In genomic region chr3:70352215-70352614, GRCh38 we compare ENCODE assay signal across 21 cellular contexts. TPM values are rescaled to one million over a fixed set of nuclear protein-coding genes. Genes with fewer than 3 reads are reported as not detected.
DNase-seq lines count a peak whose midpoint lies in the region; ATAC-seq, FAIRE-seq and TF ChIP-seq lines count a peak whose summit lies in the region.
"Had no signal": no experiment of that assay in that cellular context is flagged by ENCODE, and none has a peak within 500 bp of the region (broad histone marks: within the 10 kb centered on the region; RNA-seq: fewer than 3 reads in every experiment).

No MANE protein-coding gene starts in this region.

- no peak for DNase-seq in HepG2 (ENCODE audit: low spot score)
- no peak for DNase-seq in right lobe of liver
- DNase-seq in endodermal cell: no peak
- no peak for DNase-seq in transverse colon
- DNase-seq in A673 (ENCODE audit: low spot score): no peak
- DNase-seq in stimulated activated CD4-positive, alpha-beta T cell treated with anti-CD3 and anti-CD28 coated beads, Interleukin-15, amount 100 ng/mL, for 24 hours: no peak
- DNase-seq: CD4-positive, alpha-beta memory T cell; DMS 273 treated with DMSO at 0.1 percent for 48 hours; DMS79; GDM1 had no signal

- H3K4me1 Mint-ChIP-seq in endodermal cell: no peaks in the 10 kb centered on the region
- H3K4me1 Mint-ChIP-seq: CD14-positive monocyte; CD4-positive, alpha-beta memory T cell had no signal

- H2AFZ ChIP-seq in HepG2 (ENCODE audit: low read length): no peak overlapping the region

- H3K4me1 ChIP-seq in HepG2 (ENCODE audit: insufficient read depth, low read length) (no peaks in the 10 kb centered on the region), right lobe of liver (no peaks in the 10 kb centered on the region), HEK293 (ENCODE audit: control insufficient read depth, insufficient read depth, low read length) (no peaks in the 10 kb centered on the region), endodermal cell (ENCODE audit: control insufficient read depth, insufficient read depth, low read length) (no peaks in the 10 kb centered on the region), transverse colon (no peaks in the 10 kb centered on the region), A673 (ENCODE audit: insufficient read depth, low read length, poor library complexity, severe bottlenecking) (no peaks in the 10 kb centered on the region)
- H3K4me1 ChIP-seq: BLaER1, HAP-1 had no signal

- POLR2A ChIA-PET in HepG2 (lab: Yijun Ruan, JAX) (no interaction called here), HEK293 (lab: Yijun Ruan, JAX) (no interaction called here), A673 (lab: Charles Lee; ENCODE audit: low non-redundant PET) (no interaction called here)

- H3K36me3 ChIP-seq in HepG2 (replicated peaks in 1 of 2; ENCODE audit: control insufficient read depth in 1 of 2, insufficient read depth in 2 of 2, low read length in 2 of 2) (no peaks in the 10 kb centered on the region), right lobe of liver (no peaks in the 10 kb centered on the region), HEK293 (ENCODE audit: control insufficient read depth in 2 of 2, insufficient read depth in 1 of 2, low read length in 2 of 2) (no peaks in the 10 kb centered on the region), endodermal cell (ENCODE audit: control insufficient read depth, insufficient read depth, low read length) (no peaks in the 10 kb centered on the region), transverse colon (no peaks in the 10 kb centered on the region), A673 (ENCODE audit: insufficient read depth, low read length, poor library complexity, severe bottlenecking) (no peaks in the 10 kb centered on the region)
- H3K36me3 ChIP-seq: BLaER1, HAP-1 had no signal

- no peak for TF ChIP-seq CTCF in HepG2 (CRISPR knock-in tag; IDR thresholded peaks at IDR 0.05)
- TF ChIP-seq CTCF in right lobe of liver (IDR thresholded peaks at IDR 0.05): no peak
- TF ChIP-seq CTCF in HEK293 (tag by site-specific recombination; IDR thresholded peaks at IDR 0.05): no peak
- no peak for TF ChIP-seq CTCF in endodermal cell (conservative IDR thresholded peaks at IDR 0.05)
- TF ChIP-seq CTCF in transverse colon (IDR thresholded peaks at IDR 0.05): no peak
- TF ChIP-seq CTCF in A673 (conservative IDR thresholded peaks at IDR 0.05; ENCODE audit: low read depth, low read length): no peak

- no peaks in the 10 kb centered on the region for H3K79me2 ChIP-seq in HepG2 (ENCODE audit: insufficient read depth, low read length)

- ATAC-seq in HepG2 (no peak), right lobe of liver (no peak)

- H3K9me3 Mint-ChIP-seq in endodermal cell: peaks cover 12% of the 10 kb centered on the region

- no peak overlapping the region for H3K4me2 ChIP-seq in HepG2 (ENCODE audit: low read depth, low read length)
- H3K4me2 ChIP-seq: BLaER1 had no signal

- FAIRE-seq in HepG2 (lab: Jason Lieb, UNC): no peak
- FAIRE-seq: GM12892, GM18507 had no signal

- no peaks in the 10 kb centered on the region for H3K27me3 Mint-ChIP-seq in endodermal cell (ENCODE audit: insufficient read depth)

- CTCF ChIA-PET in HepG2 (lab: Yijun Ruan, JAX; ENCODE audit: low intra/inter-chr PET ratio, low total read pairs): no interaction called here
- CTCF ChIA-PET in HEK293 (lab: Yijun Ruan, JAX): no interaction called here
- CTCF ChIA-PET in A673 (lab: Charles Lee): no interaction called here

- TF ChIP-seq RAD21 in HepG2 (CRISPR knock-in tag; IDR thresholded peaks at IDR 0.05): no peak

- intact Hi-C loops in HepG2 (cut with micrococcal nuclease; ENCODE audit: unreplicated experiment): no loop called here
- intact Hi-C loops in right lobe of liver (cut with DNase I): loop anchor here in 1 of 2 donors (10.0 kb wide), 1 partner anchor 227 kb away; no protein-coding TSS in a partner anchor
- intact Hi-C loops in transverse colon (cut with DNase I; ENCODE audit: low total_unique reads): no loop called here
- intact Hi-C loops in A673 (cut with micrococcal nuclease; ENCODE audit: unreplicated experiment): loop anchor here (10.0 kb wide), 1 partner anchor 257 kb away; no protein-coding TSS in a partner anchor

- H3K27ac Mint-ChIP-seq in endodermal cell: peak overlapping the region; percentile 26
- H3K27ac Mint-ChIP-seq: CD14-positive monocyte; CD4-positive, alpha-beta memory T cell had no signal

- no peaks in the 10 kb centered on the region for H3K9me3 ChIP-seq in HepG2 (ENCODE audit: low read length)
- no peaks in the 10 kb centered on the region for H3K9me3 ChIP-seq in right lobe of liver
- H3K9me3 ChIP-seq in HEK293 (ENCODE audit: control insufficient read depth, insufficient read depth, low read depth, low read length): no peaks in the 10 kb centered on the region
- peaks cover 10% of the 10 kb centered on the region for H3K9me3 ChIP-seq in endodermal cell (ENCODE audit: control insufficient read depth, low read length)
- peaks cover 0 to 3% of the 10 kb centered on the region in 2 donors for H3K9me3 ChIP-seq in transverse colon
- no peaks in the 10 kb centered on the region for H3K9me3 ChIP-seq in A673 (ENCODE audit: low read depth, low read length, poor library complexity, severe bottlenecking)
- H3K9me3 ChIP-seq: BLaER1, HAP-1 had no signal

- no peak overlapping the region for H3K4me3 Mint-ChIP-seq in endodermal cell
- H3K4me3 Mint-ChIP-seq: CD14-positive monocyte; CD4-positive, alpha-beta memory T cell had no signal

- BruUV-seq in HepG2 (replicated peaks; lab: Mats Ljungman, UMichigan) (no TSS peak), A673 (replicated peaks; lab: Mats Ljungman, UMichigan) (no TSS peak)

- H3K36me3 Mint-ChIP-seq in endodermal cell (ENCODE audit: low read depth): peaks cover 6% of the 10 kb centered on the region
- H3K36me3 Mint-ChIP-seq: CD14-positive monocyte; CD4-positive, alpha-beta memory T cell had no signal

- H3K4me3 ChIP-seq in HepG2 (replicated peaks in 1 of 3; ENCODE audit: insufficient read depth in 1 of 3, low read depth in 2 of 3, low read length in 3 of 3) (no peak overlapping the region), right lobe of liver (no peak overlapping the region), HEK293 (ENCODE audit: low read depth, low read length) (no peak overlapping the region), endodermal cell (ENCODE audit: low read length) (no peak overlapping the region), transverse colon (no peak overlapping the region), A673 (ENCODE audit: low read depth, low read length, poor library complexity, severe bottlenecking) (no peak overlapping the region)
- H3K4me3 ChIP-seq: BLaER1, HAP-1 had no signal

- H3K27me3 ChIP-seq in HepG2 (ENCODE audit: control insufficient read depth in 1 of 2, insufficient read depth in 2 of 2, low read length in 2 of 2) (no peaks in the 10 kb centered on the region), right lobe of liver (no peaks in the 10 kb centered on the region), endodermal cell (ENCODE audit: control insufficient read depth, insufficient read depth, low read length, poor library complexity, severe bottlenecking) (no peaks in the 10 kb centered on the region), transverse colon (no peaks in the 10 kb centered on the region), A673 (replicated peaks; ENCODE audit: insufficient read depth, low read depth, low read length, poor library complexity) (no peaks in the 10 kb centered on the region)
- H3K27me3 ChIP-seq: BLaER1 had no signal

- H3K9ac ChIP-seq in HepG2 (ENCODE audit: insufficient read depth, low read depth, low read length): no peak overlapping the region
- no peak overlapping the region for H3K9ac ChIP-seq in endodermal cell (ENCODE audit: extremely low read depth, low read length, poor library complexity, severe bottlenecking)
- H3K9ac ChIP-seq: BLaER1 had no signal

- in situ Hi-C loops in HepG2 (cut with HindIII; ENCODE audit: extremely low pct_ligation_motif_present, low pct_unique_long_range_greater_than_20kb): loop anchor here (10.0 kb wide), 2 partner anchors 227 to 287 kb away; no protein-coding TSS in a partner anchor
- in situ Hi-C loops in transverse colon (cut with MboI; ENCODE audit: low pct_ligation_motif_present in 1 of 4, low pct_unique_long_range_greater_than_20kb in 1 of 4, low sequenced_read_pairs in 3 of 4): loop anchor here (25.0 kb wide), 2 partner anchors 215 to 240 kb away; no protein-coding TSS in a partner anchor

- H3K27ac ChIP-seq in HepG2 (ENCODE audit: extremely low read length, insufficient read depth, low read length) (no peak overlapping the region), right lobe of liver (no peak overlapping the region), HEK293 (ENCODE audit: extremely low read depth, low read depth, low read length) (no peak overlapping the region), endodermal cell (ENCODE audit: low read depth, low read length) (no peak overlapping the region), transverse colon (no peak overlapping the region), A673 (ENCODE audit: low read depth, low read length, poor library complexity, severe bottlenecking) (no peak overlapping the region)
- H3K27ac ChIP-seq: BLaER1 had no signal

- H4K20me1 ChIP-seq in HepG2 (ENCODE audit: insufficient read depth, low read length): no peaks in the 10 kb centered on the region
- H4K20me1 ChIP-seq: BLaER1 had no signal

- TF ChIP-seq POLR2A in HepG2 (IDR thresholded peaks at IDR 0.05; ENCODE audit: insufficient read depth in 1 of 2, low read depth in 2 of 2, low read length in 2 of 2): no peak
- no peak for TF ChIP-seq POLR2A in right lobe of liver (IDR thresholded peaks at IDR 0.05)
- TF ChIP-seq POLR2A in transverse colon (IDR thresholded peaks at IDR 0.05): no peak

- TF ChIP-seq EP300 in HepG2 (IDR thresholded peaks at IDR 0.05; ENCODE audit: low read depth in 2 of 2, low read length in 2 of 2) (no peak), HepG2 (CRISPR knock-in tag; IDR thresholded peaks at IDR 0.05; ENCODE audit: borderline replicate concordance) (no peak), transverse colon (IDR thresholded peaks at IDR 0.05; ENCODE audit: low read depth) (no peak)

RNA-seq across cellular contexts. Expression of gene MDFIC2, which starts 39.8 kb away (rescaled TPM):
- total RNA-seq in HepG2 (2016; rRNA removed; fragmentation: Illumina TruSeq; extraction: Trizol): not detected in 2 replicates
- total RNA-seq in HepG2 (2016; cell fraction: cytosol; rRNA removed; fragmentation: Illumina TruSeq; extraction: Trizol; ENCODE audit: low read depth): not detected in 2 replicates
- total RNA-seq in HepG2 (2016; cell fraction: insoluble cytoplasmic fraction; rRNA removed; fragmentation: Illumina TruSeq; extraction: Trizol): not detected in 2 replicates
- not detected in 2 replicates for total RNA-seq in HepG2 (2016; cell fraction: membrane; rRNA removed; fragmentation: Illumina TruSeq; extraction: Trizol)
- total RNA-seq in HepG2 (2016; cell fraction: nucleus; rRNA removed; fragmentation: Illumina TruSeq; extraction: Trizol): not detected in 2 replicates
- polyA plus RNA-seq in HepG2 (2011; rRNA removed): not detected in 2 replicates
- not detected in 2 replicates for polyA plus RNA-seq in HepG2 (2011; cell fraction: cytosol; rRNA removed)
- polyA plus RNA-seq in HepG2 (2011; cell fraction: nucleus; rRNA removed): not detected in 2 replicates
- polyA plus RNA-seq in HepG2 (2012): not detected in 2 replicates
- polyA plus RNA-seq in HepG2 (2016; cell fraction: cytosol; fragmentation: Illumina TruSeq; extraction: Trizol; ENCODE audit: low read depth): not detected in 2 replicates
- not detected in 2 replicates for polyA plus RNA-seq in HepG2 (2016; cell fraction: insoluble cytoplasmic fraction; fragmentation: Illumina TruSeq; extraction: Trizol; ENCODE audit: low read depth)
- not detected in 2 replicates for polyA plus RNA-seq in HepG2 (2016; cell fraction: membrane; fragmentation: Illumina TruSeq; extraction: Trizol; ENCODE audit: low read depth)
- not detected in 2 replicates for polyA plus RNA-seq in HepG2 (2016; cell fraction: nucleus; fragmentation: Illumina TruSeq; extraction: Trizol; ENCODE audit: insufficient read depth, low read depth)
- polyA minus RNA-seq in HepG2 (2011; rRNA and poly(A)+ RNA removed; ENCODE audit: low replicate concordance): not detected in 2 replicates
- not detected in 2 replicates for polyA minus RNA-seq in HepG2 (2011; cell fraction: cytosol; rRNA and poly(A)+ RNA removed)
- polyA minus RNA-seq in HepG2 (2011; cell fraction: nucleus; rRNA and poly(A)+ RNA removed): not detected in 2 replicates
- not detected for total RNA-seq in right lobe of liver
- total RNA-seq in endodermal cell: not detected
- polyA plus RNA-seq in endodermal cell (2013, experiment 1 of 2): not detected
- not detected for polyA plus RNA-seq in endodermal cell (2013, experiment 2 of 2)
- total RNA-seq in transverse colon: not detected
- total RNA-seq in A673 (2021): not detected in 2 replicates
- total RNA-seq: A172; CD4-positive, alpha-beta memory T cell; Daoy; H4; HT-29 had no signal
- polyA plus RNA-seq: AG04450; CD14-positive monocyte; CD4-positive, alpha-beta memory T cell had no signal

Comparison
In these comparisons a context has a peak if more than half of its experiments do, and no peak if none do; other contexts are left out.
1. Of the 63 proteins assayed by ChIP-seq in both HepG2 and HEK293: peak only in HepG2: none; only in HEK293: ATF2 and SETDB1; in both: none; in neither: 61.